Comparison of ENCODE assay signal across 19 cellular contexts in the genomic region with DNA sequence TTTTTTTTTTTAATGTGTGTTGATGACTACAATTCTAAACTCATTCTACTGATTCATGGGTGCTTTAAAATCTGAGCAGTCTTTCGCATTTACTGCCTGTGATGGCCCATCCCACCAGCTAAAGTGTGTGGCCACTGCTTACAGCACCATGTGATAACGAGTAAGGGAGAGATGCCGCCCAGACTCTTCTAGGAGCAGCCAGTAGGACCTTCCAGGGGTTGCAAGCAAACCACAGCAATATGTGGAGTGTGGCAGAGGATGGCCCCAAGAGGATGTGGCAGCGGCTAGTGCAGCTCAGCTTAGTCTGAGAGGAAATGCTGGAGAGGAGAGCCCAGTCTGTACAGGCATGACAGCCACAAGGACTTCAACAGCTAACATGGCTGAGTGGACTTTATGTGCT. TPM values are rescaled to one million over a fixed set of nuclear protein-coding genes. Genes with fewer than 3 reads are reported as not detected.
DNase-seq lines count a peak whose midpoint lies in the region; ATAC-seq and TF ChIP-seq lines count a peak whose summit lies in the region.
"Had no signal": no experiment of that assay in that cellular context is flagged by ENCODE, and none has a peak within 500 bp of the region (broad histone marks: within the 10 kb centered on the region; RNA-seq: fewer than 3 reads in every experiment).

No MANE protein-coding gene starts in this region.

- H3K27me3 ChIP-seq in osteoblast (ENCODE audit: insufficient read depth, low read length): no peaks in the 10 kb centered on the region
- H3K27me3 ChIP-seq: adrenal gland, uterus had no signal

- H3K4me3 Mint-ChIP-seq in activated CD4-positive, alpha-beta T cell treated with anti-CD3 and anti-CD28 coated beads, Interleukin-2, amount 10 ng/mL, durations not matched to agents 24 days and 14 days: peak overlapping the region; percentile 44
- no peak overlapping the region for H3K4me3 Mint-ChIP-seq in activated CD8-positive, alpha-beta T cell treated with anti-CD3 and anti-CD28 coated beads for 36 hours
- H3K4me3 Mint-ChIP-seq: WTC11 had no signal

- CTCF ChIA-PET in activated CD8-positive, alpha-beta T cell treated with anti-CD3 and anti-CD28 coated beads for 36 hours (lab: Charles Lee): interaction anchor here (1.4 to 1.9 kb wide), 2 partner anchors 64 to 120 kb away, joined by 4 to 6 read pairs; no protein-coding TSS in a partner anchor

- H3K4me2 ChIP-seq in osteoblast (ENCODE audit: insufficient read depth, low read length): no peak overlapping the region

- no peak overlapping the region for H3K27ac ChIP-seq in osteoblast (ENCODE audit: low read depth, low read length)
- H3K27ac ChIP-seq: adrenal gland, coronary artery, uterus had no signal

- H3K79me2 ChIP-seq in osteoblast (ENCODE audit: insufficient read depth, low read length): no peaks in the 10 kb centered on the region

- no peaks in the 10 kb centered on the region for H3K9me3 Mint-ChIP-seq in activated CD4-positive, alpha-beta T cell treated with anti-CD3 and anti-CD28 coated beads, Interleukin-2, amount 10 ng/mL, durations not matched to agents 24 days and 14 days
- H3K9me3 Mint-ChIP-seq in activated CD8-positive, alpha-beta T cell treated with anti-CD3 and anti-CD28 coated beads for 36 hours: no peaks in the 10 kb centered on the region
- H3K9me3 Mint-ChIP-seq: WTC11 had no signal

- POLR2A ChIA-PET in activated CD8-positive, alpha-beta T cell treated with anti-CD3 and anti-CD28 coated beads for 36 hours (lab: Charles Lee): interaction anchor here (1.6 kb wide), 1 partner anchor 94 kb away, joined by 5 read pairs; no protein-coding TSS in a partner anchor

- no peaks in the 10 kb centered on the region for H3K27me3 Mint-ChIP-seq in activated CD4-positive, alpha-beta T cell treated with anti-CD3 and anti-CD28 coated beads, Interleukin-2, amount 10 ng/mL, durations not matched to agents 24 days and 14 days
- H3K27me3 Mint-ChIP-seq in activated CD8-positive, alpha-beta T cell treated with anti-CD3 and anti-CD28 coated beads for 36 hours: peaks cover 5% of the 10 kb centered on the region

- peaks cover 28% of the 10 kb centered on the region for H3K4me1 Mint-ChIP-seq in activated CD4-positive, alpha-beta T cell treated with anti-CD3 and anti-CD28 coated beads, Interleukin-2, amount 10 ng/mL, durations not matched to agents 24 days and 14 days
- peaks cover 23% of the 10 kb centered on the region for H3K4me1 Mint-ChIP-seq in activated CD8-positive, alpha-beta T cell treated with anti-CD3 and anti-CD28 coated beads for 36 hours (ENCODE audit: low read depth)

- H4K20me1 ChIP-seq in osteoblast (ENCODE audit: insufficient read depth, low read length): no peaks in the 10 kb centered on the region

- intact Hi-C loops in activated CD4-positive, alpha-beta T cell treated with anti-CD3 and anti-CD28 coated beads, Interleukin-2, amount 10 ng/mL, durations not matched to agents 24 days and 14 days (cut with micrococcal nuclease): loop anchor here (1.0 to 5.0 kb wide), 7 partner anchors 17 to 96 kb away; a partner anchor contains a TSS
- intact Hi-C loops in activated CD8-positive, alpha-beta T cell treated with anti-CD3 and anti-CD28 coated beads for 36 hours (cut with micrococcal nuclease): no loop called here

- TF ChIP-seq CTCF in activated CD8-positive, alpha-beta T cell treated with anti-CD3 and anti-CD28 coated beads for 36 hours (IDR thresholded peaks at IDR 0.05): no peak
- TF ChIP-seq CTCF in osteoblast (IDR thresholded peaks at IDR 0.05; ENCODE audit: extremely low read depth, low read depth, low read length) (no peak), omental fat pad (IDR thresholded peaks at IDR 0.05) (no peak)

- DNase-seq in activated CD4-positive, alpha-beta T cell treated with anti-CD3 and anti-CD28 coated beads, Interleukin-2, amount 10 ng/mL, durations not matched to agents 24 days and 14 days: peak; percentile 78
- DNase-seq in activated CD4-positive, alpha-beta T cell treated with anti-CD3 and anti-CD28 coated beads for 1 hour: no peak
- DNase-seq in activated CD8-positive, alpha-beta T cell treated with anti-CD3 and anti-CD28 coated beads for 36 hours: peak; percentile 53
- DNase-seq in osteoblast (ENCODE audit: insufficient read length, low spot score, missing footprints) (no peak), omental fat pad (ENCODE audit: low spot score) (no peak), 8988T (no peak)
- DNase-seq: adrenal gland, GOT3, NCI-H1694 treated with DMSO at 0.1 percent for 48 hours, NCI-H526, nucleus accumbens, SHP77 treated with DMSO at 0.1 percent for 48 hours, uterus had no signal

- H3K27ac Mint-ChIP-seq in activated CD4-positive, alpha-beta T cell treated with anti-CD3 and anti-CD28 coated beads, Interleukin-2, amount 10 ng/mL, durations not matched to agents 24 days and 14 days: peak overlapping the region; percentile 87
- H3K27ac Mint-ChIP-seq in activated CD8-positive, alpha-beta T cell treated with anti-CD3 and anti-CD28 coated beads for 36 hours: peak overlapping the region; percentile 22
- H3K27ac Mint-ChIP-seq: WTC11 had no signal

- H3K36me3 Mint-ChIP-seq in activated CD4-positive, alpha-beta T cell treated with anti-CD3 and anti-CD28 coated beads, Interleukin-2, amount 10 ng/mL, durations not matched to agents 24 days and 14 days (ENCODE audit: low read depth): no peaks in the 10 kb centered on the region
- H3K36me3 Mint-ChIP-seq in activated CD8-positive, alpha-beta T cell treated with anti-CD3 and anti-CD28 coated beads for 36 hours (ENCODE audit: low read depth): no peaks in the 10 kb centered on the region
- H3K36me3 Mint-ChIP-seq: WTC11 had no signal

- H2AFZ ChIP-seq in osteoblast (ENCODE audit: low read length): peak overlapping the region; percentile 38

- peak; percentile 53 for ATAC-seq in HG03108 (IDR thresholded peaks at IDR 0.05; ENCODE audit: unreplicated experiment)
- ATAC-seq in activated CD8-positive, alpha-beta T cell treated with anti-CD3 and anti-CD28 coated beads for 36 hours: peak; percentile 60
- ATAC-seq in GM18907 (IDR thresholded peaks at IDR 0.05; ENCODE audit: unreplicated experiment): no peak
- no peak for ATAC-seq in omental fat pad (ENCODE audit: low FRiP score)

- no peaks in the 10 kb centered on the region for H3K9me3 ChIP-seq in osteoblast (ENCODE audit: low read depth, low read length)
- H3K9me3 ChIP-seq: adrenal gland, uterus had no signal

- no peaks in the 10 kb centered on the region for H3K36me3 ChIP-seq in osteoblast (ENCODE audit: insufficient read depth, low read length)
- H3K36me3 ChIP-seq: adrenal gland, uterus had no signal

- no peak overlapping the region for H3K4me3 ChIP-seq in osteoblast (ENCODE audit: insufficient read depth, low read length)
- H3K4me3 ChIP-seq: adrenal gland, coronary artery, uterus had no signal

- H3K4me1 ChIP-seq in osteoblast (ENCODE audit: insufficient read depth, low read length): peaks cover 17% of the 10 kb centered on the region
- H3K4me1 ChIP-seq: adrenal gland, uterus had no signal

RNA-seq across cellular contexts. Expression of a gene that starts 14.9 kb away (rescaled TPM):
- total RNA-seq in activated CD4-positive, alpha-beta T cell treated with anti-CD3 and anti-CD28 coated beads, Interleukin-2, amount 10 ng/mL, durations not matched to agents 24 days and 14 days: 0.33 and 0.92 TPM in 2 replicates
- total RNA-seq in activated CD8-positive, alpha-beta T cell treated with anti-CD3 and anti-CD28 coated beads for 36 hours: not detected
- total RNA-seq in osteoblast (0.36 TPM in 1 of 2 replicates, not detected in the other), omental fat pad (10 to 100 TPM in 2 of 4 donors, 1 to 10 TPM in 2; 2.6 to 50.5 (median 7.3) TPM)
- total RNA-seq: fibroblast of lung, lung microvascular endothelial cell, WTC11 had no signal

RNA-seq across cellular contexts. Expression of a gene that starts 37.4 kb away (rescaled TPM):
- 9.4 and 10.2 TPM in 2 replicates for total RNA-seq in activated CD4-positive, alpha-beta T cell treated with anti-CD3 and anti-CD28 coated beads, Interleukin-2, amount 10 ng/mL, durations not matched to agents 24 days and 14 days
- under 1 TPM; 0.69 to 0.99 TPM for total RNA-seq in activated CD8-positive, alpha-beta T cell treated with anti-CD3 and anti-CD28 coated beads for 36 hours
- total RNA-seq in osteoblast (not detected in 2 replicates), omental fat pad (1 to 10 TPM in 1 of 4 donors, under 1 TPM in 1, not detected in 2; 0.24 to 2.2 TPM)
- total RNA-seq: lung microvascular endothelial cell had no signal

RNA-seq across cellular contexts. Expression of a gene that starts 57.3 kb away (rescaled TPM):
- total RNA-seq in activated CD4-positive, alpha-beta T cell treated with anti-CD3 and anti-CD28 coated beads, Interleukin-2, amount 10 ng/mL, durations not matched to agents 24 days and 14 days: 17.8 and 17.9 TPM in 2 replicates
- total RNA-seq in activated CD8-positive, alpha-beta T cell treated with anti-CD3 and anti-CD28 coated beads for 36 hours: 10 to 100 TPM; 24.5 to 30.5 TPM
- total RNA-seq in osteoblast (1.1 and 1.5 TPM in 2 replicates), omental fat pad (1 to 10 TPM in 1 of 4 donors, under 1 TPM in 2, not detected in 1; 0.13 to 3.8 (median 0.16) TPM)

Comparison
In these comparisons a context has a peak if more than half of its experiments do, and no peak if none do; other contexts are left out.
1. DNase-seq: peak in activated CD4-positive, alpha-beta T cell treated with anti-CD3 and anti-CD28 coated beads, Interleukin-2, amount 10 ng/mL, durations not matched to agents 24 days and 14 days (single experiment) and activated CD8-positive, alpha-beta T cell treated with anti-CD3 and anti-CD28 coated beads for 36 hours (single experiment); none in activated CD4-positive, alpha-beta T cell treated with anti-CD3 and anti-CD28 coated beads for 1 hour (single experiment), osteoblast (single experiment), omental fat pad (single experiment) and 8988T (single experiment).
2. ATAC-seq: peak in HG03108 (single experiment) and activated CD8-positive, alpha-beta T cell treated with anti-CD3 and anti-CD28 coated beads for 36 hours (single experiment); none in GM18907 (single experiment) and omental fat pad (single experiment).